3 cellular contexts compared by ENCODE assay signal in the genomic region with DNA sequence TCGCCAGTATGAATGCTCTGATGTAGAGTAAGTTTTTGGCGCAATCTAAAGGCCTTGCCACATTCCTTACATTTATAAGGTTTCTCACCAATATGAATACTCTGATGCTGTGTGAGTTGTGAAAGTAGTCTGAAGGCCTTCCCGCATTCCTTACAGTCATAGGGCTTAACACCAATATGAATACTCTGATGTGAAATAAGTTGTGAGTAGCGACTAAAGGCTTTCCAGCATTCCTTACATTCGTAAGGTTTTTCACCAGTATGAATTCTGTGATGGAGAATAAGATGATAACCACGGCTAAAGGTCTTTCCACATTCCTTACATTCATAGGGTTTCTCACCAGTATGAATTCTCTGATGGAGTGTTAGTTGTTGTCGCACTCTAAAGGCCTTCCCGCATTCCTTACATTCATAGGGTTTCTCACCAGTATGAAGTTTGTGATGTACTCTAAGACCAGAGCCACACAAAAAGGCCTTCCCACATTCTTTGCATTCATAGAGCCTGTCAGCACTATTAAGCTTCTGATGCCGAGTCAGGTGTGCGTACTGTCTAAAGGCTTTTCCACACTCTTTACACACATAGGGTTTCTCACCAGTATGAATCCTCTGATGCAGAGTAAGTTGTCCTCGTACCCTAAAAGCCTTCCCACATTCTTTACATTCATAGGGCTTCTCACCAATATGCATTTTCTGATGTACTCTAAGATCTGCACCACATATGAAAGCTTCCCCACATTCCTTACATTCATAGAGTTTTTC.
TF ChIP-seq lines count a peak whose summit lies in the region.

No MANE protein-coding gene starts in this region.

TF ChIP-seq in A549, 52 proteins besides CTCF, POLR2A, EP300 and RAD21:
- TF ChIP-seq GATA3 (IDR thresholded peaks at IDR 0.05; ENCODE audit: borderline replicate concordance), result peak; percentile 49; the same call in 1 of the 2 replicates
- no peak for TF ChIP-seq ESRRA (IDR thresholded peaks at IDR 0.05; ENCODE audit: borderline replicate concordance, low read length)
- TF ChIP-seq TP53 (CRISPR knock-in tag; IDR thresholded peaks at IDR 0.05), result no peak
- TF ChIP-seq KDM1A (IDR thresholded peaks at IDR 0.05; ENCODE audit: low read depth), result no peak

TF ChIP-seq in HCT116, 20 proteins besides CTCF, POLR2A, EP300 and RAD21:
- TF ChIP-seq ELF1 (IDR thresholded peaks at IDR 0.05; ENCODE audit: borderline replicate concordance, low read depth), result no peak
- peak; percentile 70 for TF ChIP-seq ZNF274 (IDR thresholded peaks at IDR 0.05; ENCODE audit: low read depth, low read length)

TF ChIP-seq in H1, 55 proteins besides CTCF, POLR2A, EP300 and RAD21:
- no peak for TF ChIP-seq NRF1 (IDR thresholded peaks at IDR 0.05; ENCODE audit: low read depth, low read length)
- peak; percentile 93 for TF ChIP-seq ZNF274 (IDR thresholded peaks at IDR 0.05; ENCODE audit: borderline replicate concordance, extremely low read depth, low read length)
- TF ChIP-seq E2F6 (IDR thresholded peaks at IDR 0.05), result no peak
- TF ChIP-seq TBP (IDR thresholded peaks at IDR 0.05; ENCODE audit: low read depth, low read length), result no peak
- no peak for TF ChIP-seq USF2 (IDR thresholded peaks at IDR 0.05; ENCODE audit: low read length)
TF ChIP-seq in H1: peak in this region for 1.
